In genomic region chr15:60548101-60548500, GRCh38 we compare ENCODE assay signal across 10 cellular contexts.
A peak's percentile ranks its signal among the peaks of the same experiment; 100 is the strongest.
DNase-seq lines count a peak whose midpoint lies in the region; ATAC-seq and TF ChIP-seq lines count a peak whose summit lies in the region.
"Had no signal": no experiment of that assay in that cellular context is flagged by ENCODE, and none has a peak within 500 bp of the region (broad histone marks: within the 10 kb centered on the region; RNA-seq: fewer than 3 reads in every experiment).

No MANE protein-coding gene starts in this region.

- intact Hi-C loops in CD4-positive, alpha-beta T cell (cut with DNase I, micrococcal nuclease), result loop anchor here in 1 of 2 experiments (2.0 to 5.0 kb wide), 2 partner anchors 15 to 34 kb away; no protein-coding TSS in a partner anchor

- H3K4me1 Mint-ChIP-seq in CD4-positive, alpha-beta T cell (ENCODE audit: low read depth), result peaks cover 94% of the 10 kb centered on the region
- H3K4me1 Mint-ChIP-seq in effector memory CD8-positive, alpha-beta T cell (ENCODE audit: low read depth in 2 of 2), result peaks cover 80 to 84% of the 10 kb centered on the region in 2 donors
- H3K4me1 Mint-ChIP-seq in neural progenitor cell, result no peaks in the 10 kb centered on the region

- no peak overlapping the region for H3K4me3 ChIP-seq in neural progenitor cell

- no peak overlapping the region for H2AFZ ChIP-seq in neural progenitor cell (replicated peaks)

- no peaks in the 10 kb centered on the region for H3K79me2 ChIP-seq in neural progenitor cell (ENCODE audit: low read depth)

- no peaks in the 10 kb centered on the region for H3K27me3 ChIP-seq in CD4-positive, alpha-beta T cell (ENCODE audit: control insufficient read depth, insufficient read depth, low read length)
- no peaks in the 10 kb centered on the region for H3K27me3 ChIP-seq in neural progenitor cell

- DNase-seq in CD4-positive, alpha-beta T cell, result peak in 1 of 10 experiments; percentile 34
- DNase-seq in effector memory CD8-positive, alpha-beta T cell, result no peak
- no peak for DNase-seq in neural progenitor cell (ENCODE audit: low spot score)
- DNase-seq in omental fat pad (ENCODE audit: low spot score), result no peak
- no peak for DNase-seq in retina
- DNase-seq in NCI-H345 treated with DMSO at 0.1 percent for 48 hours (lab: John Stamatoyannopoulos, UW; ENCODE audit: unreplicated experiment), result no peak
- DNase-seq: H7, NCI-H774 had no signal

- peak overlapping the region; percentile 85 for H3K27ac Mint-ChIP-seq in CD4-positive, alpha-beta T cell
- peak overlapping the region; percentile 98 to 99 for H3K27ac Mint-ChIP-seq in effector memory CD8-positive, alpha-beta T cell
- no peak overlapping the region for H3K27ac Mint-ChIP-seq in neural progenitor cell

- TF ChIP-seq CTCF in CD4-positive, alpha-beta T cell (IDR thresholded peaks at IDR 0.05), result no peak
- TF ChIP-seq CTCF in neural progenitor cell (IDR thresholded peaks at IDR 0.05), result no peak
- TF ChIP-seq CTCF in omental fat pad (IDR thresholded peaks at IDR 0.05), result no peak

- no peak overlapping the region for H3K4me2 ChIP-seq in neural progenitor cell

- no peak overlapping the region for H3K9ac ChIP-seq in neural progenitor cell

- H3K27ac ChIP-seq in CD4-positive, alpha-beta T cell (ENCODE audit: low read depth, low read length), result peak overlapping the region; percentile 2
- peak overlapping the region; percentile 78 for H3K27ac ChIP-seq in KOPT-K1 (ENCODE audit: low read depth, low read length, poor library complexity, severe bottlenecking)
- H3K27ac ChIP-seq in neural progenitor cell, result no peak overlapping the region

- H3K4me3 Mint-ChIP-seq in CD4-positive, alpha-beta T cell, result peak overlapping the region; percentile 71
- peak overlapping the region; percentile 84 to 88 for H3K4me3 Mint-ChIP-seq in effector memory CD8-positive, alpha-beta T cell
- no peak overlapping the region for H3K4me3 Mint-ChIP-seq in neural progenitor cell

- H3F3A ChIP-seq in neural progenitor cell (ENCODE audit: low read depth), result no peaks in the 10 kb centered on the region

- CTCF ChIA-PET in CD4-positive, alpha-beta T cell (lab: Charles Lee), result no interaction called here

- H3K9me3 Mint-ChIP-seq in CD4-positive, alpha-beta T cell, result no peaks in the 10 kb centered on the region
- no peaks in the 10 kb centered on the region for H3K9me3 Mint-ChIP-seq in effector memory CD8-positive, alpha-beta T cell
- H3K9me3 Mint-ChIP-seq in neural progenitor cell, result no peaks in the 10 kb centered on the region

- no peaks in the 10 kb centered on the region for H4K20me1 ChIP-seq in neural progenitor cell (ENCODE audit: low read depth)

- peaks cover 61% of the 10 kb centered on the region for H3K36me3 Mint-ChIP-seq in CD4-positive, alpha-beta T cell (ENCODE audit: low read depth)
- peaks cover 88% of the 10 kb centered on the region for H3K36me3 Mint-ChIP-seq in effector memory CD8-positive, alpha-beta T cell (ENCODE audit: insufficient read depth)
- no peaks in the 10 kb centered on the region for H3K36me3 Mint-ChIP-seq in neural progenitor cell

- H3K9me3 ChIP-seq in CD4-positive, alpha-beta T cell (ENCODE audit: control insufficient read depth, low read length), result no peaks in the 10 kb centered on the region
- H3K9me3 ChIP-seq in KOPT-K1 (ENCODE audit: insufficient read depth, low read length, poor library complexity, severe bottlenecking) (no peaks in the 10 kb centered on the region), neural progenitor cell (ENCODE audit: low read depth) (no peaks in the 10 kb centered on the region)

- ATAC-seq in CD4-positive, alpha-beta T cell (ENCODE audit: poor library complexity), result peak; percentile 57
- ATAC-seq in GM21447 (IDR thresholded peaks at IDR 0.05; ENCODE audit: unreplicated experiment) (peak; percentile 72), omental fat pad (ENCODE audit: low FRiP score) (no peak)
- peak; percentile 45 for ATAC-seq in effector memory CD8-positive, alpha-beta T cell (replicated peaks)

- H3K36me3 ChIP-seq in KOPT-K1 (ENCODE audit: insufficient read depth, low read length) (no peaks in the 10 kb centered on the region), neural progenitor cell (no peaks in the 10 kb centered on the region)

- POLR2A ChIA-PET in CD4-positive, alpha-beta T cell (lab: Charles Lee), result interaction anchor here (0.6 to 2.0 kb wide), 6 partner anchors 21 to 171 kb away, joined by 3 to 7 read pairs (median 3); no protein-coding TSS in a partner anchor

- no peaks in the 10 kb centered on the region for H3K4me1 ChIP-seq in neural progenitor cell

- H3K27me3 Mint-ChIP-seq in CD4-positive, alpha-beta T cell, result no peaks in the 10 kb centered on the region
- H3K27me3 Mint-ChIP-seq in effector memory CD8-positive, alpha-beta T cell, result no peaks in the 10 kb centered on the region
- no peaks in the 10 kb centered on the region for H3K27me3 Mint-ChIP-seq in neural progenitor cell (ENCODE audit: insufficient read depth, low read depth)
